1 cellular context compared by ENCODE assay signal in genomic region chr15:40340038-40340739, GRCh38.
A peak's percentile ranks its signal among the peaks of the same experiment; 100 is the strongest.
TF ChIP-seq lines count a peak whose summit lies in the region.

No MANE protein-coding gene starts in this region.

TF ChIP-seq in HepG2, 621 proteins besides CTCF, POLR2A, EP300 and RAD21 (continued from another document and continues in another):
- TF ChIP-seq MAX (IDR thresholded peaks at IDR 0.05) = no peak
- peak; percentile 69 for TF ChIP-seq KDM5B (CRISPR knock-in tag; IDR thresholded peaks at IDR 0.05; ENCODE audit: borderline replicate concordance)
- TF ChIP-seq HCFC1 (IDR thresholded peaks at IDR 0.05; ENCODE audit: low read depth, low read length) = no peak
- TF ChIP-seq ZSCAN25 (CRISPR knock-in tag; IDR thresholded peaks at IDR 0.05) = no peak
- 0 out of 2 replicates have a peak, but pooled peaks have one; percentile 24 for TF ChIP-seq YEATS4 (CRISPR knock-in tag; IDR thresholded peaks at IDR 0.05; ENCODE audit: borderline replicate concordance)
- TF ChIP-seq ZNF644 (CRISPR knock-in tag; IDR thresholded peaks at IDR 0.05; ENCODE audit: low read depth) = no peak
- no peak for TF ChIP-seq ZNF672 (CRISPR knock-in tag; IDR thresholded peaks at IDR 0.05)
- peak; percentile 39; the same call in 1 of the 2 replicates for TF ChIP-seq ZBTB37 (CRISPR knock-in tag; IDR thresholded peaks at IDR 0.05)
- TF ChIP-seq KDM1A (CRISPR knock-in tag; IDR thresholded peaks at IDR 0.05) = no peak
- TF ChIP-seq ETV6 (CRISPR knock-in tag; conservative IDR thresholded peaks at IDR 0.05) = no peak
- TF ChIP-seq POLR2AphosphoS5 (IDR thresholded peaks at IDR 0.05; ENCODE audit: low read depth, low read length) = no peak
- TF ChIP-seq ZNF136 (CRISPR knock-in tag; IDR thresholded peaks at IDR 0.05; ENCODE audit: low read depth) = no peak
- TF ChIP-seq MIER2 (CRISPR knock-in tag; IDR thresholded peaks at IDR 0.05) = no peak
- no peak for TF ChIP-seq ZNF350 (CRISPR knock-in tag; IDR thresholded peaks at IDR 0.05; ENCODE audit: borderline replicate concordance, low read depth)
- no peak for TF ChIP-seq NFKBIZ (CRISPR knock-in tag; IDR thresholded peaks at IDR 0.05)
- no peak for TF ChIP-seq KLF6 (CRISPR knock-in tag; IDR thresholded peaks at IDR 0.05)
- TF ChIP-seq ZNF12 (CRISPR knock-in tag; IDR thresholded peaks at IDR 0.05) = no peak
- no peak for TF ChIP-seq ZNF263 (CRISPR knock-in tag; IDR thresholded peaks at IDR 0.05)
- no peak for TF ChIP-seq ZFP90 (CRISPR knock-in tag; IDR thresholded peaks at IDR 0.05; ENCODE audit: borderline replicate concordance)
- no peak for TF ChIP-seq ZNF441 (CRISPR knock-in tag; IDR thresholded peaks at IDR 0.05; ENCODE audit: borderline replicate concordance)
- TF ChIP-seq RCOR2 (CRISPR knock-in tag; IDR thresholded peaks at IDR 0.05) = no peak
- no peak for TF ChIP-seq SP2 (CRISPR knock-in tag; IDR thresholded peaks at IDR 0.05)
- no peak for TF ChIP-seq MYNN (CRISPR knock-in tag; IDR thresholded peaks at IDR 0.05; ENCODE audit: low read depth)
- TF ChIP-seq ARID5B (CRISPR knock-in tag; IDR thresholded peaks at IDR 0.05) = no peak
- TF ChIP-seq FOXA1 (IDR thresholded peaks at IDR 0.05) = no peak
- no peak for TF ChIP-seq FOXA1 (CRISPR knock-in tag; IDR thresholded peaks at IDR 0.05)
- peak; percentile 63; the same call in 1 of the 2 replicates for TF ChIP-seq MXD1 (CRISPR knock-in tag; IDR thresholded peaks at IDR 0.05)
- TF ChIP-seq ZKSCAN8 (CRISPR knock-in tag; IDR thresholded peaks at IDR 0.05; ENCODE audit: borderline replicate concordance) = no peak
- no peak for TF ChIP-seq ZSCAN20 (CRISPR knock-in tag; IDR thresholded peaks at IDR 0.05; ENCODE audit: borderline replicate concordance)
- TF ChIP-seq MYPOP (CRISPR knock-in tag; IDR thresholded peaks at IDR 0.05) = no peak
- TF ChIP-seq HIC2 (CRISPR knock-in tag; IDR thresholded peaks at IDR 0.05; ENCODE audit: low read depth) = no peak
- TF ChIP-seq ZNF44 (CRISPR knock-in tag; IDR thresholded peaks at IDR 0.05) = 0 out of 2 replicates have a peak, but pooled peaks have one; percentile 22
- no peak for TF ChIP-seq ZBTB44 (CRISPR knock-in tag; IDR thresholded peaks at IDR 0.05)
- TF ChIP-seq ZNF550 (CRISPR knock-in tag; IDR thresholded peaks at IDR 0.05; ENCODE audit: borderline replicate concordance) = no peak
- 0 out of 2 replicates have a peak, but pooled peaks have one; percentile 16 for TF ChIP-seq ZSCAN29 (CRISPR knock-in tag; conservative IDR thresholded peaks at IDR 0.05)
- TF ChIP-seq DNMT3B (CRISPR knock-in tag; conservative IDR thresholded peaks at IDR 0.05) = no peak
- no peak for TF ChIP-seq ZKSCAN1 (IDR thresholded peaks at IDR 0.05; ENCODE audit: low read length)
- TF ChIP-seq ARNT2 (CRISPR knock-in tag; IDR thresholded peaks at IDR 0.05; ENCODE audit: low read depth) = no peak
- TF ChIP-seq ZNF576 (CRISPR knock-in tag; IDR thresholded peaks at IDR 0.05) = no peak
- no peak for TF ChIP-seq ZNF777 (CRISPR knock-in tag; IDR thresholded peaks at IDR 0.05)
- TF ChIP-seq HNRNPL (IDR thresholded peaks at IDR 0.05; ENCODE audit: low read depth, low read length) = no peak
- TF ChIP-seq GPBP1L1 (CRISPR knock-in tag; IDR thresholded peaks at IDR 0.05) = no peak
- TF ChIP-seq PRDM15 (CRISPR knock-in tag; IDR thresholded peaks at IDR 0.05) = no peak
- TF ChIP-seq ZNF33A (CRISPR knock-in tag; IDR thresholded peaks at IDR 0.05; ENCODE audit: borderline replicate concordance) = no peak
- 0 out of 2 replicates have a peak, but pooled peaks have one; percentile 33 for TF ChIP-seq CHD2 (IDR thresholded peaks at IDR 0.05; ENCODE audit: low read depth, low read length)
- TF ChIP-seq ZNF362 (CRISPR knock-in tag; IDR thresholded peaks at IDR 0.05; ENCODE audit: borderline replicate concordance) = no peak
- TF ChIP-seq ZNF367 (CRISPR knock-in tag; IDR thresholded peaks at IDR 0.05; ENCODE audit: borderline replicate concordance) = no peak
- TF ChIP-seq ZNF484 (CRISPR knock-in tag; IDR thresholded peaks at IDR 0.05; ENCODE audit: borderline replicate concordance, low read depth) = no peak
- no peak for TF ChIP-seq MAFK (conservative IDR thresholded peaks at IDR 0.05 in 1 of 2, IDR thresholded peaks at IDR 0.05 in 1 of 2; ENCODE audit: low read length in 2 of 2)
- TF ChIP-seq ZNF343 (CRISPR knock-in tag; IDR thresholded peaks at IDR 0.05) = no peak; the same call in 1 of the 2 replicates
- TF ChIP-seq ZSCAN31 (CRISPR knock-in tag; IDR thresholded peaks at IDR 0.05; ENCODE audit: low read depth) = no peak
- TF ChIP-seq FOSL2 (CRISPR knock-in tag; IDR thresholded peaks at IDR 0.05) = no peak
